In genomic region chr1:91582431-91582921, GRCh38 we compare ENCODE assay signal across 9 cellular contexts.
DNase-seq lines count a peak whose midpoint lies in the region; ATAC-seq and TF ChIP-seq lines count a peak whose summit lies in the region.
"Had no signal": no experiment of that assay in that cellular context is flagged by ENCODE, and none has a peak within 500 bp of the region (broad histone marks: within the 10 kb centered on the region; RNA-seq: fewer than 3 reads in every experiment).

No MANE protein-coding gene starts in this region.

- ATAC-seq in GM19395 (IDR thresholded peaks at IDR 0.05; ENCODE audit: unreplicated experiment) (no peak), HG02759 (IDR thresholded peaks at IDR 0.05; ENCODE audit: unreplicated experiment) (no peak)

- no peak overlapping the region for H3K4me3 ChIP-seq in fibroblast of villous mesenchyme (ENCODE audit: low read depth, low read length)

- H3K27ac Mint-ChIP-seq in HFFc6 = peak overlapping the region; percentile 94

- peak overlapping the region; percentile 78 for H3K4me3 Mint-ChIP-seq in HFFc6

- peaks cover 5% of the 10 kb centered on the region; the same call in 1 of the 2 replicates for H3K27me3 Mint-ChIP-seq in HFFc6 (ENCODE audit: insufficient read depth)

- DNase-seq in HFFc6 (peak; percentile 96), T1000 (lab: John Stamatoyannopoulos, UW) (peak; percentile 57), fibroblast of villous mesenchyme (ENCODE audit: low read depth) (peak; percentile 97), stromal cell of bone marrow (ENCODE audit: low read depth) (peak; percentile 92), GM19238 (ENCODE audit: insufficient read length, low spot score) (no peak)
- DNase-seq: activated CD4-positive, alpha-beta T cell treated with anti-CD3 and anti-CD28 coated beads for 48 hours; NCI-H2107 had no signal

- H3K9me3 Mint-ChIP-seq in HFFc6 = no peaks in the 10 kb centered on the region

- H3K36me3 Mint-ChIP-seq in HFFc6 (ENCODE audit: low read depth) = peaks cover 4% of the 10 kb centered on the region

- TF ChIP-seq CTCF in HFFc6 (IDR thresholded peaks at IDR 0.05) (no peak), fibroblast of villous mesenchyme (IDR thresholded peaks at IDR 0.05; ENCODE audit: insufficient read depth, low read depth, low read length) (no peak)

- peaks cover 67% of the 10 kb centered on the region for H3K4me1 Mint-ChIP-seq in HFFc6 (ENCODE audit: low read depth)
